In genomic region chr3:50248387-50248786, GRCh38 we compare ENCODE assay signal across 10 cellular contexts. TPM values are rescaled to one million over a fixed set of nuclear protein-coding genes. Genes with fewer than 3 reads are reported as not detected.
A peak's percentile ranks its signal among the peaks of the same experiment; 100 is the strongest.
DNase-seq lines count a peak whose midpoint lies in the region; ATAC-seq and TF ChIP-seq lines count a peak whose summit lies in the region.
"Had no signal": no experiment of that assay in that cellular context is flagged by ENCODE, and none has a peak within 500 bp of the region (broad histone marks: within the 10 kb centered on the region; RNA-seq: fewer than 3 reads in every experiment).

No MANE protein-coding gene starts in this region.

- intact Hi-C loops in HCT116 (cut with micrococcal nuclease), result no loop called here
- intact Hi-C loops in left cardiac atrium (cut with DNase I), result no loop called here

- peaks cover 55% of the 10 kb centered on the region for H3K4me1 Mint-ChIP-seq in activated CD8-positive, alpha-beta T cell treated with anti-CD3 and anti-CD28 coated beads, Interleukin-2, amount 10 ng/mL, durations not matched to agents 7 days and 5 days (ENCODE audit: low read depth)

- BruUV-seq in HCT116 (replicated peaks; lab: Mats Ljungman, UMichigan), result no TSS peak

- H3K36me3 ChIP-seq in HCT116 (ENCODE audit: control insufficient read depth in 1 of 2, insufficient read depth in 2 of 2, low read length in 2 of 2) (peaks cover 0 to 3% of the 10 kb centered on the region in 2 experiments; a peak in 1 of 4 replicates), skeletal muscle tissue (ENCODE audit: control insufficient read depth in 3 of 3, insufficient read depth in 3 of 3, low read length in 3 of 3) (peaks cover 3 to 16% (median 9%) of the 10 kb centered on the region in 3 donors)

- no peaks in the 10 kb centered on the region for H3K27me3 ChIP-seq in HCT116 (ENCODE audit: insufficient read depth, low read length)
- H3K27me3 ChIP-seq in skeletal muscle tissue (ENCODE audit: control insufficient read depth in 3 of 3, insufficient read depth in 3 of 3, low read length in 3 of 3), result no peaks in the 10 kb centered on the region

- peak overlapping the region; percentile 90 for H3K27ac Mint-ChIP-seq in activated CD8-positive, alpha-beta T cell treated with anti-CD3 and anti-CD28 coated beads, Interleukin-2, amount 10 ng/mL, durations not matched to agents 7 days and 5 days
- H3K27ac Mint-ChIP-seq: memory B cell had no signal

- H3K9me3 Mint-ChIP-seq in activated CD8-positive, alpha-beta T cell treated with anti-CD3 and anti-CD28 coated beads, Interleukin-2, amount 10 ng/mL, durations not matched to agents 7 days and 5 days (ENCODE audit: insufficient read depth), result no peaks in the 10 kb centered on the region
- H3K9me3 Mint-ChIP-seq: memory B cell had no signal

- TF ChIP-seq RAD21 in HCT116 (IDR thresholded peaks at IDR 0.05; ENCODE audit: low read depth), result no peak

- H3K9ac ChIP-seq in HCT116 (ENCODE audit: low read length) (peak overlapping the region; percentile 77), skeletal muscle tissue (ENCODE audit: low read depth in 1 of 3, low read length in 3 of 3) (peak overlapping the region; percentile 7 to 68 (median 59))

- no peaks in the 10 kb centered on the region for H3K27me3 Mint-ChIP-seq in activated CD8-positive, alpha-beta T cell treated with anti-CD3 and anti-CD28 coated beads, Interleukin-2, amount 10 ng/mL, durations not matched to agents 7 days and 5 days (ENCODE audit: low read depth)
- H3K27me3 Mint-ChIP-seq: memory B cell had no signal

- no peaks in the 10 kb centered on the region for H4K20me1 ChIP-seq in HCT116 (ENCODE audit: insufficient read depth)

- peak overlapping the region; percentile 86 for H3K27ac ChIP-seq in HCT116 (ENCODE audit: low read depth, low read length)
- H3K27ac ChIP-seq in skeletal muscle tissue (ENCODE audit: low read depth, low read length), result peak overlapping the region; percentile 23

- peaks cover 38 to 95% of the 10 kb centered on the region in 2 experiments for H3K4me1 ChIP-seq in HCT116 (ENCODE audit: control insufficient read depth in 1 of 2, insufficient read depth in 2 of 2, low read length in 2 of 2)
- H3K4me1 ChIP-seq in skeletal muscle tissue (ENCODE audit: control insufficient read depth in 3 of 3, insufficient read depth in 3 of 3, low read length in 3 of 3), result peaks cover 76 to 87% (median 86%) of the 10 kb centered on the region in 3 donors

- H3K9me2 ChIP-seq in HCT116 (ENCODE audit: insufficient read depth), result no peaks in the 10 kb centered on the region

- peak overlapping the region in 1 of 2 experiments; percentile 42; a peak in 3 of 4 replicates for H3K4me3 ChIP-seq in HCT116 (replicated peaks in 1 of 2; ENCODE audit: low read depth in 1 of 2, low read length in 2 of 2)
- no peak overlapping the region for H3K4me3 ChIP-seq in skeletal muscle tissue (ENCODE audit: low read length in 3 of 3)

- no peak for DNase-seq in HCT116 (ENCODE audit: low read depth, low spot score)
- DNase-seq in activated CD8-positive, alpha-beta T cell treated with anti-CD3 and anti-CD28 coated beads, Interleukin-2, amount 10 ng/mL, durations not matched to agents 7 days and 5 days, result no peak
- peak; percentile 84 for DNase-seq in left cardiac atrium
- no peak for DNase-seq in erythroblast (lab: John Stamatoyannopoulos, UW)
- no peak for DNase-seq in GM20000 (ENCODE audit: low spot score)
- DNase-seq: stimulated activated naive CD4-positive, alpha-beta T cell treated with Interleukin-2 at 50 U/mL for 16 hours had no signal

- peak overlapping the region; percentile 93 for H3K4me2 ChIP-seq in HCT116 (ENCODE audit: low read length)

- TF ChIP-seq CTCF in HCT116 (IDR thresholded peaks at IDR 0.05 in 2 of 3, conservative IDR thresholded peaks at IDR 0.05 in 1 of 3; ENCODE audit: borderline replicate concordance in 1 of 3, insufficient read depth in 1 of 3, low read depth in 2 of 3, low read length in 2 of 3) (no peak), GM20000 (IDR thresholded peaks at IDR 0.05; ENCODE audit: extremely low read depth, missing control alignments) (no peak)

- TF ChIP-seq POLR2A in HCT116 (IDR thresholded peaks at IDR 0.05; ENCODE audit: borderline replicate concordance, extremely low read depth, insufficient read depth, insufficient read length), result no peak
- TF ChIP-seq POLR2A in erythroblast (IDR thresholded peaks at IDR 0.05; ENCODE audit: low read length), result no peak

- POLR2A ChIA-PET in HCT116 (lab: Charles Lee), result interaction anchor here (0.9 to 2.7 kb wide), 3 partner anchors 12 to 43 kb away, joined by 3 to 34 read pairs (median 5); partner anchors contain the start of genes GNAI2 and IFRD2
- POLR2A ChIA-PET in activated CD8-positive, alpha-beta T cell treated with anti-CD3 and anti-CD28 coated beads, Interleukin-2, amount 10 ng/mL, durations not matched to agents 7 days and 5 days (lab: Charles Lee), result no interaction called here

- CTCF ChIA-PET in HCT116 (lab: Charles Lee), result interaction anchor here (1.0 to 4.7 kb wide), 3 partner anchors 11 to 54 kb away, joined by 3 to 46 read pairs (median 3); no protein-coding TSS in a partner anchor
- CTCF ChIA-PET in activated CD8-positive, alpha-beta T cell treated with anti-CD3 and anti-CD28 coated beads, Interleukin-2, amount 10 ng/mL, durations not matched to agents 7 days and 5 days (lab: Charles Lee), result interaction anchor here (0.6 to 2.9 kb wide), 3 partner anchors 11 to 54 kb away, joined by 3 to 180 read pairs (median 3); no protein-coding TSS in a partner anchor

- H3K4me3 Mint-ChIP-seq in activated CD8-positive, alpha-beta T cell treated with anti-CD3 and anti-CD28 coated beads, Interleukin-2, amount 10 ng/mL, durations not matched to agents 7 days and 5 days, result no peak overlapping the region
- H3K4me3 Mint-ChIP-seq: memory B cell had no signal

- ATAC-seq in HCT116 (no peak), left cardiac atrium (peak in 1 of 2 donors; percentile 41), GM18517 (IDR thresholded peaks at IDR 0.05; ENCODE audit: unreplicated experiment) (no peak), GM21723 (IDR thresholded peaks at IDR 0.05; ENCODE audit: unreplicated experiment) (no peak)
- no peak for ATAC-seq in activated CD8-positive, alpha-beta T cell treated with anti-CD3 and anti-CD28 coated beads, Interleukin-2, amount 10 ng/mL, durations not matched to agents 7 days and 5 days

- peaks cover 84% of the 10 kb centered on the region for H3K79me2 ChIP-seq in HCT116 (ENCODE audit: insufficient read depth, low read length)

- no peaks in the 10 kb centered on the region for H3K9me3 ChIP-seq in HCT116 (ENCODE audit: control insufficient read depth in 1 of 2, insufficient read depth in 1 of 2, low read depth in 1 of 2, low read length in 2 of 2)
- H3K9me3 ChIP-seq in skeletal muscle tissue (ENCODE audit: control insufficient read depth in 3 of 3, low read length in 3 of 3), result no peaks in the 10 kb centered on the region

- peaks cover 40% of the 10 kb centered on the region for H3K36me3 Mint-ChIP-seq in activated CD8-positive, alpha-beta T cell treated with anti-CD3 and anti-CD28 coated beads, Interleukin-2, amount 10 ng/mL, durations not matched to agents 7 days and 5 days (ENCODE audit: low read depth)

- H2AFZ ChIP-seq in HCT116 (ENCODE audit: low read depth, low read length, poor library complexity, severe bottlenecking), result no peak overlapping the region

- RAD21 ChIA-PET in HCT116 (lab: Charles Lee; ENCODE audit: low non-redundant PET in 1 of 2, low total read pairs in 2 of 2, uncharacterized antibody in 2 of 2, unreplicated experiment in 2 of 2), result no interaction called here

TF ChIP-seq in HCT116, 20 proteins besides CTCF, POLR2A, EP300 and RAD21 (continues in another document):
- TF ChIP-seq FOSL1 (IDR thresholded peaks at IDR 0.05; ENCODE audit: low read depth), result no peak
- TF ChIP-seq EZH2 (IDR thresholded peaks at IDR 0.05), result no peak
- no peak for TF ChIP-seq TCF7L2 (IDR thresholded peaks at IDR 0.05; ENCODE audit: borderline replicate concordance, extremely low read depth, insufficient read depth, insufficient read length)
- TF ChIP-seq EGR1 (IDR thresholded peaks at IDR 0.05; ENCODE audit: low read depth), result no peak
- no peak for TF ChIP-seq SIN3A (IDR thresholded peaks at IDR 0.05; ENCODE audit: low read depth)
- no peak for TF ChIP-seq ATF3 (IDR thresholded peaks at IDR 0.05)

RNA-seq across cellular contexts. Expression of gene GNAI2, which starts 12.4 kb away (rescaled TPM):
- total RNA-seq in HCT116 (2021; ENCODE audit: unreplicated experiment), result 170 TPM
- polyA plus RNA-seq in HCT116 (2012), result 214 and 262 TPM in 2 replicates
- total RNA-seq in activated CD8-positive, alpha-beta T cell treated with anti-CD3 and anti-CD28 coated beads, Interleukin-2, amount 10 ng/mL, durations not matched to agents 7 days and 5 days, result 100 to 1,000 TPM; 515 to 531 TPM
- total RNA-seq in left cardiac atrium, result 100 to 1,000 TPM; 179 to 181 TPM
- total RNA-seq in skeletal muscle tissue, result 78.8 TPM

RNA-seq across cellular contexts. Expression of gene SEMA3B, which starts 20.6 kb away (rescaled TPM):
- total RNA-seq in HCT116 (2021; ENCODE audit: unreplicated experiment), result 46.2 TPM
- 51.1 and 79.0 TPM in 2 replicates for polyA plus RNA-seq in HCT116 (2012)
- under 1 TPM; 0.52 to 0.84 TPM for total RNA-seq in activated CD8-positive, alpha-beta T cell treated with anti-CD3 and anti-CD28 coated beads, Interleukin-2, amount 10 ng/mL, durations not matched to agents 7 days and 5 days
- total RNA-seq in left cardiac atrium, result 10 to 100 TPM; 14.3 to 32.6 TPM
- total RNA-seq in skeletal muscle tissue, result 19.8 TPM

RNA-seq across cellular contexts. Expression of gene LSMEM2, which starts 30.5 kb away (rescaled TPM):
- total RNA-seq in HCT116 (2021; ENCODE audit: unreplicated experiment) (not detected), left cardiac atrium (1 to 10 TPM; 1.4 to 6.6 TPM), skeletal muscle tissue (15.1 TPM)
- 0.18 and 0.41 TPM in 2 replicates for polyA plus RNA-seq in HCT116 (2012)
- not detected for total RNA-seq in activated CD8-positive, alpha-beta T cell treated with anti-CD3 and anti-CD28 coated beads, Interleukin-2, amount 10 ng/mL, durations not matched to agents 7 days and 5 days

RNA-seq across cellular contexts. Expression of gene SLC38A3, which starts 43.3 kb away (rescaled TPM):
- total RNA-seq in HCT116 (2021; ENCODE audit: unreplicated experiment) (3.1 TPM), left cardiac atrium (1 to 10 TPM; 5.2 to 7.7 TPM), skeletal muscle tissue (0.52 TPM)
- polyA plus RNA-seq in HCT116 (2012), result 4.3 and 4.6 TPM in 2 replicates
- total RNA-seq in activated CD8-positive, alpha-beta T cell treated with anti-CD3 and anti-CD28 coated beads, Interleukin-2, amount 10 ng/mL, durations not matched to agents 7 days and 5 days, result not detected

RNA-seq across cellular contexts. Expression of gene IFRD2, which starts 43.8 kb away (rescaled TPM):
- total RNA-seq in HCT116 (2021; ENCODE audit: unreplicated experiment) (146 TPM), left cardiac atrium (10 to 100 TPM; 53.1 to 68.8 TPM), skeletal muscle tissue (44.9 TPM)
- 101 and 103 TPM in 2 replicates for polyA plus RNA-seq in HCT116 (2012)
- total RNA-seq in activated CD8-positive, alpha-beta T cell treated with anti-CD3 and anti-CD28 coated beads, Interleukin-2, amount 10 ng/mL, durations not matched to agents 7 days and 5 days, result 10 to 100 TPM; 81.3 to 85.1 TPM

Comparison
In these comparisons a context has a peak if more than half of its experiments do, and no peak if none do; other contexts are left out.
1. RNA of gene SEMA3B, which starts 20.6 kb away (total RNA-seq): 46.2 TPM in HCT116 (single experiment), 14.3 to 32.6 TPM in left cardiac atrium and 19.8 TPM in skeletal muscle tissue (single experiment); 0.52 to 0.84 TPM in activated CD8-positive, alpha-beta T cell treated with anti-CD3 and anti-CD28 coated beads, Interleukin-2, amount 10 ng/mL, durations not matched to agents 7 days and 5 days; every median in the first group is over 4 times any median in the second.